ENCODE assay signal across 23 cellular contexts in genomic region chr19:16027528-16027927, GRCh38.
"Had no signal": no experiment of that assay in that cellular context is flagged by ENCODE, and none has a peak within 500 bp of the region (broad histone marks: within the 10 kb centered on the region; RNA-seq: fewer than 3 reads in every experiment).

No MANE protein-coding gene starts in this region.

- H3K9me3 ChIP-seq: colonic mucosa, lower lobe of right lung, sigmoid colon, thoracic aorta had no signal

- H3K9me3 Mint-ChIP-seq: activated T-cell treated with anti-CD3 and anti-CD28 coated beads, Interleukin-2, amount 50 U/mL, for 4 hours; effector memory CD8-positive, alpha-beta T cell; naive thymus-derived CD4-positive, alpha-beta T cell; neural crest cell; type B pancreatic cell had no signal

- H3K4me3 Mint-ChIP-seq: activated naive CD8-positive, alpha-beta T cell; activated T-cell treated with anti-CD3 and anti-CD28 coated beads, Interleukin-2, amount 50 U/mL, for 4 hours; effector memory CD8-positive, alpha-beta T cell; naive thymus-derived CD4-positive, alpha-beta T cell; neural crest cell; type B pancreatic cell had no signal

- H3K36me3 ChIP-seq: colonic mucosa, lower lobe of right lung, sigmoid colon, thoracic aorta, WERI-Rb-1 had no signal

- DNase-seq: activated CD4-positive, alpha-beta T cell treated with anti-CD3 and anti-CD28 coated beads for 4 hours; activated CD8-positive, alpha-beta memory T cell treated with anti-CD3 and anti-CD28 coated beads for 24 hours; activated CD8-positive, alpha-beta memory T cell treated with anti-CD3 and anti-CD28 coated beads, Interleukin-2, amount 50 U/mL, for 4 hours; activated effector memory CD4-positive, alpha-beta T cell treated with anti-CD3 and anti-CD28 coated beads, Interleukin-2, amount 50 U/mL, for 16 hours; activated T-cell treated with anti-CD3 and anti-CD28 coated beads, Interleukin-2, amount 50 U/mL, for 4 hours; colonic mucosa; effector memory CD8-positive, alpha-beta T cell; foreskin melanocyte; kidney; lower lobe of right lung; naive thymus-derived CD4-positive, alpha-beta T cell; retina; SIG-M5; stimulated activated CD4-positive, alpha-beta T cell treated with anti-CD3 and anti-CD28 coated beads, Interleukin-4, amount 100 ng/mL, for 4 hours; T-helper 1 cell; WERI-Rb-1 had no signal

- H3K4me3 ChIP-seq: colonic mucosa, dorsolateral prefrontal cortex, lower lobe of right lung, sigmoid colon, thoracic aorta had no signal

- H3K27me3 Mint-ChIP-seq: activated naive CD8-positive, alpha-beta T cell; effector memory CD8-positive, alpha-beta T cell; progenitor cell of endocrine pancreas had no signal

- H3K4me1 Mint-ChIP-seq: neural crest cell had no signal

- H3K27ac ChIP-seq: colonic mucosa, dorsolateral prefrontal cortex, lower lobe of right lung, sigmoid colon, thoracic aorta, WERI-Rb-1 had no signal

- H3K4me1 ChIP-seq: colonic mucosa, lower lobe of right lung, sigmoid colon had no signal

- H3K27ac Mint-ChIP-seq: activated naive CD8-positive, alpha-beta T cell; progenitor cell of endocrine pancreas; type B pancreatic cell had no signal

- H3K36me3 Mint-ChIP-seq: activated naive CD8-positive, alpha-beta T cell; naive thymus-derived CD4-positive, alpha-beta T cell; type B pancreatic cell had no signal

- H3K27me3 ChIP-seq: colonic mucosa, dorsolateral prefrontal cortex, sigmoid colon had no signal
